In the genomic region with DNA sequence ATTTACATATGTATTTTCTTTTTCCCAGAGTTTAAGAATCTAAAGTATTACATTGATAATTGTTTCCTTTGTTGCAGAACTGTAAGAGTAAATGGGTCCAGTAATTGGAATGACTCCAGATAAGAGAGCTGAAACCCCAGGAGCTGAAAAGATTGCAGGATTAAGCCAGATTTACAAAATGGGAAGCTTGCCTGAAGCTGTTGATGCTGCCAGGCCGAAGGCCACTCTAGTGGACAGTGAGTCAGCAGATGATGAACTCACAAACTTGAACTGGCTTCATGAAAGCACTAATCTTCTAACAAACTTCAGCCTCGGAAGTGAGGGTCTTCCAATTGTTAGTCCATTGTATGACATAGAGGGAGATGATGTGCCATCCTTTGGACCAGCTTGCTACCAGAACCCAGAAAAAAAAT, we compare ENCODE assay signal across 8 cellular contexts. TPM values are rescaled to one million over a fixed set of nuclear protein-coding genes. Genes with fewer than 3 reads are reported as not detected.
DNase-seq lines count a peak whose midpoint lies in the region; ATAC-seq, FAIRE-seq and TF ChIP-seq lines count a peak whose summit lies in the region.

No MANE protein-coding gene starts in this region.

- TF ChIP-seq CTCF in GM23338 (conservative IDR thresholded peaks at IDR 0.05; ENCODE audit: low read depth in 2 of 2), result no peak
- TF ChIP-seq CTCF in GM12878 (IDR thresholded peaks at IDR 0.05 in 2 of 3, conservative IDR thresholded peaks at IDR 0.05 in 1 of 3; ENCODE audit: control insufficient read depth in 2 of 3, extremely low read depth in 1 of 3, insufficient read depth in 1 of 3, low read depth in 3 of 3, low read length in 3 of 3), result no peak

- SMC1A ChIA-PET in GM12878 (lab: Charles Lee; ENCODE audit: uncharacterized antibody, unreplicated experiment), result interaction anchor here (1.0 to 1.2 kb wide), 3 partner anchors 10 to 23 kb away, joined by 3 to 4 read pairs (median 3); no protein-coding TSS in a partner anchor

- peaks cover 3% of the 10 kb centered on the region; the same call in 1 of the 2 replicates for H4K20me1 ChIP-seq in GM23338 (replicated peaks; ENCODE audit: insufficient read depth)
- H4K20me1 ChIP-seq in GM12878 (ENCODE audit: control insufficient read depth, insufficient read depth), result no peaks in the 10 kb centered on the region

- 0 out of 2 replicates have a peak, but pooled peaks cover 7% of the 10 kb centered on the region for H3K4me1 ChIP-seq in GM23338 (ENCODE audit: insufficient read depth)
- no peaks in the 10 kb centered on the region for H3K4me1 ChIP-seq in GM12878 (ENCODE audit: control insufficient read depth, insufficient read depth, low read length)

- intact Hi-C loops in GM12878 (cut with micrococcal nuclease; ENCODE audit: unreplicated experiment), result no loop called here

- H3K27ac Mint-ChIP-seq in GM23338, result peak overlapping the region; percentile 86
- H3K27ac Mint-ChIP-seq in activated CD8-positive, alpha-beta T cell treated with anti-CD3 and anti-CD28 coated beads, Interleukin-2, amount 10 ng/mL, durations not matched to agents 7 days and 5 days, result no peak overlapping the region

- H3F3A ChIP-seq in GM23338 (replicated peaks; ENCODE audit: low read depth), result no peaks in the 10 kb centered on the region

- H3K36me3 ChIP-seq in GM23338 (ENCODE audit: insufficient read depth) (peaks cover 14% of the 10 kb centered on the region), GM12878 (ENCODE audit: control insufficient read depth in 2 of 2, insufficient read depth in 2 of 2, low read length in 1 of 2) (peaks cover 12 to 19% of the 10 kb centered on the region in 2 experiments)

- H3K4me1 Mint-ChIP-seq in GM23338, result peaks cover 21% of the 10 kb centered on the region
- peaks cover 56% of the 10 kb centered on the region for H3K4me1 Mint-ChIP-seq in activated CD8-positive, alpha-beta T cell treated with anti-CD3 and anti-CD28 coated beads, Interleukin-2, amount 10 ng/mL, durations not matched to agents 7 days and 5 days (ENCODE audit: low read depth)

- no peak for TF ChIP-seq RAD21 in GM12878 (IDR thresholded peaks at IDR 0.05; ENCODE audit: insufficient read depth, low read depth, low read length)

- TF ChIP-seq POLR2A in GM12878 (IDR thresholded peaks at IDR 0.05; ENCODE audit: low read depth, low read length), result no peak

- no peak overlapping the region for H3K9ac ChIP-seq in GM12878 (ENCODE audit: control insufficient read depth, insufficient read depth, low read length)

- WGBS in GM12878 (ENCODE audit: insufficient coverage, insufficient replicate concordance, low lambda C conversion rate, missing lambda C conversion rate), result 100% methylated on average over 2 of the region's 2 CpGs

- TSS peak; percentile 40 for BruUV-seq in GM12878 (replicated peaks; lab: Mats Ljungman, UMichigan)

- DNase-seq in GM23338 (ENCODE audit: low spot score) (no peak), GM12878 (ENCODE audit: low read depth, low spot score) (no peak), hypothalamus (lab: John Stamatoyannopoulos, UW) (peak in 28 of 51 donors; percentile 3 to 64 (median 28)), smooth muscle cell of the brain vasculature (ENCODE audit: low read depth, low spot score) (peak; percentile 32)
- no peak for DNase-seq in activated CD8-positive, alpha-beta T cell treated with anti-CD3 and anti-CD28 coated beads, Interleukin-2, amount 10 ng/mL, durations not matched to agents 7 days and 5 days

- CTCF ChIA-PET in GM12878 (lab: Yijun Ruan, JAX), result interaction anchor here (0.6 to 0.9 kb wide), 2 partner anchors 16 to 242 kb away, joined by 3 to 4 read pairs; no protein-coding TSS in a partner anchor
- CTCF ChIA-PET in activated CD8-positive, alpha-beta T cell treated with anti-CD3 and anti-CD28 coated beads, Interleukin-2, amount 10 ng/mL, durations not matched to agents 7 days and 5 days (lab: Charles Lee), result no interaction called here

- H3K4me3 ChIP-seq in GM23338 (no peak overlapping the region), GM12878 (no peak overlapping the region)

- POLR2A ChIA-PET in GM12878 (lab: Charles Lee), result interaction anchor here (0.6 to 1.0 kb wide), 2 partner anchors 15 to 480 kb away, joined by 3 read pairs; no protein-coding TSS in a partner anchor
- POLR2A ChIA-PET in activated CD8-positive, alpha-beta T cell treated with anti-CD3 and anti-CD28 coated beads, Interleukin-2, amount 10 ng/mL, durations not matched to agents 7 days and 5 days (lab: Charles Lee), result no interaction called here

- FAIRE-seq in GM12878 (lab: Jason Lieb, UNC), result no peak

- H3K27me3 ChIP-seq in GM23338 (ENCODE audit: insufficient read depth) (no peaks in the 10 kb centered on the region), GM12878 (replicated peaks in 1 of 2; ENCODE audit: control insufficient read depth in 2 of 2, insufficient read depth in 2 of 2, low read length in 1 of 2) (no peaks in the 10 kb centered on the region)

- H3K4me3 Mint-ChIP-seq in GM23338, result no peak overlapping the region
- no peak overlapping the region for H3K4me3 Mint-ChIP-seq in activated CD8-positive, alpha-beta T cell treated with anti-CD3 and anti-CD28 coated beads, Interleukin-2, amount 10 ng/mL, durations not matched to agents 7 days and 5 days

- H2AFZ ChIP-seq in GM23338, result no peak overlapping the region
- no peak overlapping the region for H2AFZ ChIP-seq in GM12878 (ENCODE audit: control insufficient read depth, low read depth, low read length)

- H3K36me3 Mint-ChIP-seq in GM23338 (ENCODE audit: low read depth), result peaks cover 53% of the 10 kb centered on the region
- peaks cover 50% of the 10 kb centered on the region for H3K36me3 Mint-ChIP-seq in activated CD8-positive, alpha-beta T cell treated with anti-CD3 and anti-CD28 coated beads, Interleukin-2, amount 10 ng/mL, durations not matched to agents 7 days and 5 days (ENCODE audit: low read depth)

- RAD21 ChIA-PET in GM12878 (lab: Charles Lee; ENCODE audit: unreplicated experiment), result no interaction called here

- no peak for TF ChIP-seq EP300 in GM12878 (IDR thresholded peaks at IDR 0.05; ENCODE audit: borderline replicate concordance in 1 of 2, control insufficient read depth in 1 of 2, low read depth in 2 of 2, low read length in 2 of 2)

- no peak overlapping the region for H3K4me2 ChIP-seq in GM23338
- H3K4me2 ChIP-seq in GM12878 (ENCODE audit: control insufficient read depth, insufficient read depth), result no peak overlapping the region

- H3K9me3 ChIP-seq in GM12878 (replicated peaks; ENCODE audit: control insufficient read depth, insufficient read depth, low read length), result peaks cover 30% of the 10 kb centered on the region

- peaks cover 39% of the 10 kb centered on the region for H3K9me3 Mint-ChIP-seq in GM23338
- H3K9me3 Mint-ChIP-seq in activated CD8-positive, alpha-beta T cell treated with anti-CD3 and anti-CD28 coated beads, Interleukin-2, amount 10 ng/mL, durations not matched to agents 7 days and 5 days (ENCODE audit: insufficient read depth), result peaks cover 27% of the 10 kb centered on the region

- H3K9me2 ChIP-seq in GM23338 (ENCODE audit: insufficient read depth), result no peaks in the 10 kb centered on the region

- H3K27me3 Mint-ChIP-seq in GM23338 (ENCODE audit: insufficient read depth, low read depth, poor library complexity), result peaks cover 4% of the 10 kb centered on the region
- H3K27me3 Mint-ChIP-seq in activated CD8-positive, alpha-beta T cell treated with anti-CD3 and anti-CD28 coated beads, Interleukin-2, amount 10 ng/mL, durations not matched to agents 7 days and 5 days (ENCODE audit: low read depth), result no peaks in the 10 kb centered on the region

- peaks cover 99% of the 10 kb centered on the region for H3K79me2 ChIP-seq in GM23338 (replicated peaks; ENCODE audit: insufficient read depth)
- H3K79me2 ChIP-seq in GM12878 (ENCODE audit: control insufficient read depth, insufficient read depth, low read length), result peaks cover 83% of the 10 kb centered on the region

- in situ Hi-C loops in GM12878 (cut with MboI), result no loop called here

- H3K27ac ChIP-seq in GM23338 (ENCODE audit: low read depth) (no peak overlapping the region), GM12878 (ENCODE audit: control insufficient read depth, insufficient read depth) (no peak overlapping the region)

- no peak for ATAC-seq in GM23338
- ATAC-seq in GM12878, result no peak
- ATAC-seq in GM21825 (IDR thresholded peaks at IDR 0.05; ENCODE audit: unreplicated experiment), result no peak
- ATAC-seq in HG03521 (IDR thresholded peaks at IDR 0.05; ENCODE audit: unreplicated experiment), result no peak
- no peak for ATAC-seq in GM21529 (IDR thresholded peaks at IDR 0.05; ENCODE audit: unreplicated experiment)
- no peak for ATAC-seq in activated CD8-positive, alpha-beta T cell treated with anti-CD3 and anti-CD28 coated beads, Interleukin-2, amount 10 ng/mL, durations not matched to agents 7 days and 5 days

TF ChIP-seq in GM23338, 12 proteins besides CTCF, POLR2A, EP300 and RAD21:
- TF ChIP-seq EZH2phosphoT487 (IDR thresholded peaks at IDR 0.05; ENCODE audit: unreplicated experiment), result no peak

TF ChIP-seq in GM12878, 131 proteins besides CTCF, POLR2A, EP300 and RAD21 (continues in another document):
- TF ChIP-seq SMAD1 (IDR thresholded peaks at IDR 0.05; ENCODE audit: low read depth, partially characterized antibody) (no peak), TCF12 (IDR thresholded peaks at IDR 0.05; ENCODE audit: low read depth, low read length) (no peak)

RNA-seq across cellular contexts. Expression of gene FOXN2, which starts 31.6 kb away (rescaled TPM):
- 39.0 and 44.5 TPM in 2 replicates for total RNA-seq in GM23338 (2014; rRNA removed; shearing (Covaris generic))
- polyA plus RNA-seq in GM23338 (2016; fragmentation: Nextera tagmentation; extraction: Ambion mirVana) (25.2 and 30.1 TPM in 2 replicates), GM12878 (2011; rRNA removed) (28.7 and 36.0 TPM in 2 replicates), GM12878 (2014; fragmentation: Illumina TruSeq; extraction: Trizol) (26.5 and 27.0 TPM in 2 replicates), GM12878 (2014; fragmentation: Nextera tagmentation; extraction: Ambion mirVana) (10 to 100 TPM in 1 of 2 experiments, 1 to 10 TPM in 1; 10.0 to 27.4 TPM), GM12878 (2014; rRNA removed) (10.8 and 12.7 TPM in 2 replicates), GM12878 (2016; fragmentation: Nextera tagmentation; extraction: Ambion mirVana) (10 to 100 TPM; 29.7 to 30.4 TPM)
- total RNA-seq in GM12878 (2013; cell fraction: nucleolus; rRNA removed), result 46.2 and 53.4 TPM in 2 replicates
- total RNA-seq in GM12878 (2014; rRNA removed) (32.5 and 36.6 TPM in 2 replicates), GM12878 (2014; rRNA removed; fragmentation: Illumina TruSeq; extraction: Trizol) (34.4 and 34.7 TPM in 2 replicates), GM12878 (2021) (26.6 and 29.9 TPM in 2 replicates)
- polyA plus RNA-seq in GM12878 (2011; ENCODE audit: low read depth), result 4.8 TPM
- polyA plus RNA-seq in GM12878 (2011; cell fraction: cytosol; rRNA removed), result 13.0 and 15.2 TPM in 2 replicates
- 13.7 and 14.3 TPM in 2 replicates for polyA plus RNA-seq in GM12878 (2011; cell fraction: nucleus; rRNA removed)
- 6.2 and 9.2 TPM in 2 replicates for polyA plus RNA-seq in GM12878 (2012)
- polyA minus RNA-seq in GM12878 (2011; rRNA and poly(A)+ RNA removed), result 37.4 and 53.0 TPM in 2 replicates
- polyA minus RNA-seq in GM12878 (2011; cell fraction: cytosol; rRNA and poly(A)+ RNA removed), result 15.3 and 19.9 TPM in 2 replicates
- 19.0 and 30.0 TPM in 2 replicates for polyA minus RNA-seq in GM12878 (2011; cell fraction: nucleus; rRNA and poly(A)+ RNA removed)
- total RNA-seq in activated CD8-positive, alpha-beta T cell treated with anti-CD3 and anti-CD28 coated beads, Interleukin-2, amount 10 ng/mL, durations not matched to agents 7 days and 5 days, result 10 to 100 TPM; 60.3 to 61.7 TPM

Comparison
In these comparisons a context has a peak if more than half of its experiments do, and no peak if none do; other contexts are left out.
1. DNase-seq: peak in hypothalamus (28 of 51) and smooth muscle cell of the brain vasculature (single experiment); none in GM23338 (single experiment), GM12878 (single experiment) and activated CD8-positive, alpha-beta T cell treated with anti-CD3 and anti-CD28 coated beads, Interleukin-2, amount 10 ng/mL, durations not matched to agents 7 days and 5 days (single experiment).